Comparison of ENCODE assay signal across 13 cellular contexts in genomic region chr13:66635526-66635925, GRCh38.
DNase-seq lines count a peak whose midpoint lies in the region; ATAC-seq, FAIRE-seq and TF ChIP-seq lines count a peak whose summit lies in the region.
"Had no signal": no experiment of that assay in that cellular context is flagged by ENCODE, and none has a peak within 500 bp of the region (broad histone marks: within the 10 kb centered on the region; RNA-seq: fewer than 3 reads in every experiment).

No MANE protein-coding gene starts in this region.

- H3K4me2 ChIP-seq in GM12878 (ENCODE audit: control insufficient read depth, insufficient read depth) = no peak overlapping the region

- no peaks in the 10 kb centered on the region for H3K4me1 Mint-ChIP-seq in activated T-helper 2 cell treated with anti-CD3 and anti-CD28 coated beads, Interferon-gamma antibody, Interleukin-2, Interleukin-4, amounts not matched to agents 10 μg/mL and 5 μg/mL and 100 μg/mL, durations not matched to agents 14 hours and 24 hours and 36 hours (ENCODE audit: low read depth)
- H3K4me1 Mint-ChIP-seq: CD14-positive monocyte had no signal

- H3K36me3 ChIP-seq in GM12878 (ENCODE audit: control insufficient read depth in 2 of 2, insufficient read depth in 2 of 2, low read length in 1 of 2) = no peaks in the 10 kb centered on the region
- no peaks in the 10 kb centered on the region for H3K36me3 ChIP-seq in kidney epithelial cell (ENCODE audit: control insufficient read depth, insufficient read depth, low read length)
- H3K36me3 ChIP-seq in gastrocnemius medialis = no peaks in the 10 kb centered on the region
- no peaks in the 10 kb centered on the region for H3K36me3 ChIP-seq in heart right ventricle
- H3K36me3 ChIP-seq: ascending aorta had no signal

- TF ChIP-seq EP300 in GM12878 (IDR thresholded peaks at IDR 0.05; ENCODE audit: borderline replicate concordance in 1 of 2, control insufficient read depth in 1 of 2, low read depth in 2 of 2, low read length in 2 of 2) = no peak

- POLR2A ChIA-PET in GM12878 (lab: Charles Lee) = no interaction called here

- no peaks in the 10 kb centered on the region for H3K27me3 Mint-ChIP-seq in activated T-helper 2 cell treated with anti-CD3 and anti-CD28 coated beads, Interferon-gamma antibody, Interleukin-2, Interleukin-4, amounts not matched to agents 10 μg/mL and 5 μg/mL and 100 μg/mL, durations not matched to agents 14 hours and 24 hours and 36 hours (ENCODE audit: low read depth)

- no peaks in the 10 kb centered on the region for H3K27me3 ChIP-seq in GM12878 (replicated peaks in 1 of 2; ENCODE audit: control insufficient read depth in 2 of 2, insufficient read depth in 2 of 2, low read length in 1 of 2)
- no peaks in the 10 kb centered on the region for H3K27me3 ChIP-seq in kidney epithelial cell (ENCODE audit: control insufficient read depth, insufficient read depth, low read length)
- H3K27me3 ChIP-seq in gastrocnemius medialis = no peaks in the 10 kb centered on the region
- H3K27me3 ChIP-seq in heart right ventricle = no peaks in the 10 kb centered on the region
- H3K27me3 ChIP-seq: ascending aorta had no signal

- intact Hi-C loops in GM12878 (cut with micrococcal nuclease; ENCODE audit: unreplicated experiment) = no loop called here
- intact Hi-C loops in gastrocnemius medialis (cut with DNase I; ENCODE audit: low total_unique reads) = no loop called here
- intact Hi-C loops in heart right ventricle (cut with DNase I) = no loop called here
- intact Hi-C loops in activated T-helper 2 cell treated with anti-CD3 and anti-CD28 coated beads, Interferon-gamma antibody, Interleukin-2, Interleukin-4, amounts not matched to agents 10 μg/mL and 5 μg/mL and 100 μg/mL, durations not matched to agents 14 hours and 24 hours and 36 hours (cut with micrococcal nuclease) = no loop called here

- H3K36me3 Mint-ChIP-seq in activated T-helper 2 cell treated with anti-CD3 and anti-CD28 coated beads, Interferon-gamma antibody, Interleukin-2, Interleukin-4, amounts not matched to agents 10 μg/mL and 5 μg/mL and 100 μg/mL, durations not matched to agents 14 hours and 24 hours and 36 hours (ENCODE audit: low read depth) = no peaks in the 10 kb centered on the region
- H3K36me3 Mint-ChIP-seq: CD14-positive monocyte had no signal

- H4K20me1 ChIP-seq in GM12878 (ENCODE audit: control insufficient read depth, insufficient read depth) = no peaks in the 10 kb centered on the region

- TF ChIP-seq CTCF in AG10803 (conservative IDR thresholded peaks at IDR 0.05; ENCODE audit: low read length) = no peak
- TF ChIP-seq CTCF in GM12878 (IDR thresholded peaks at IDR 0.05 in 2 of 3, conservative IDR thresholded peaks at IDR 0.05 in 1 of 3; ENCODE audit: control insufficient read depth in 2 of 3, extremely low read depth in 1 of 3, insufficient read depth in 1 of 3, low read depth in 3 of 3, low read length in 3 of 3) = no peak
- TF ChIP-seq CTCF in kidney epithelial cell (IDR thresholded peaks at IDR 0.05; ENCODE audit: insufficient read depth, low read length, poor library complexity, severe bottlenecking) = no peak
- no peak for TF ChIP-seq CTCF in gastrocnemius medialis (IDR thresholded peaks at IDR 0.05 in 4 of 5, conservative IDR thresholded peaks at IDR 0.05 in 1 of 5)
- TF ChIP-seq CTCF in heart right ventricle (IDR thresholded peaks at IDR 0.05) = no peak

- peak; percentile 46; the same call in 2 of the 3 replicates for ATAC-seq in GM12878
- no peak for ATAC-seq in gastrocnemius medialis
- ATAC-seq in heart right ventricle = no peak

- BruUV-seq in GM12878 (replicated peaks; lab: Mats Ljungman, UMichigan) = no TSS peak

- SMC1A ChIA-PET in GM12878 (lab: Charles Lee; ENCODE audit: uncharacterized antibody, unreplicated experiment) = interaction anchor here (0.8 kb wide), 1 partner anchor 19 kb away, joined by 3 read pairs; no protein-coding TSS in a partner anchor

- in situ Hi-C loops in GM12878 (cut with MboI) (no loop called here), gastrocnemius medialis (cut with MboI; ENCODE audit: low sequenced_read_pairs in 4 of 4) (no loop called here)

- TF ChIP-seq RAD21 in GM12878 (IDR thresholded peaks at IDR 0.05; ENCODE audit: insufficient read depth, low read depth, low read length) = no peak

- WGBS in GM12878 (ENCODE audit: insufficient coverage, insufficient replicate concordance, low lambda C conversion rate, missing lambda C conversion rate) = 0% methylated on average over 1 of the region's 1 CpG
- 82 to 89% methylated on average over 1 of the region's 1 CpG for WGBS in heart right ventricle, 2 donors

- H3K4me3 Mint-ChIP-seq in activated T-helper 2 cell treated with anti-CD3 and anti-CD28 coated beads, Interferon-gamma antibody, Interleukin-2, Interleukin-4, amounts not matched to agents 10 μg/mL and 5 μg/mL and 100 μg/mL, durations not matched to agents 14 hours and 24 hours and 36 hours (ENCODE audit: low read depth) = no peak overlapping the region
- H3K4me3 Mint-ChIP-seq: CD14-positive monocyte had no signal

- H3K4me3 ChIP-seq in AG10803 (ENCODE audit: low read length) = no peak overlapping the region
- no peak overlapping the region for H3K4me3 ChIP-seq in GM12878
- no peak overlapping the region for H3K4me3 ChIP-seq in kidney epithelial cell (ENCODE audit: low read depth, low read length)
- H3K4me3 ChIP-seq in gastrocnemius medialis = no peak overlapping the region
- H3K4me3 ChIP-seq in heart right ventricle = no peak overlapping the region
- H3K4me3 ChIP-seq: ascending aorta had no signal

- RAD21 ChIA-PET in GM12878 (lab: Charles Lee; ENCODE audit: unreplicated experiment) = no interaction called here

- no peak overlapping the region for H3K27ac Mint-ChIP-seq in activated T-helper 2 cell treated with anti-CD3 and anti-CD28 coated beads, Interferon-gamma antibody, Interleukin-2, Interleukin-4, amounts not matched to agents 10 μg/mL and 5 μg/mL and 100 μg/mL, durations not matched to agents 14 hours and 24 hours and 36 hours
- H3K27ac Mint-ChIP-seq: CD14-positive monocyte had no signal

- TF ChIP-seq POLR2A in GM12878 (IDR thresholded peaks at IDR 0.05; ENCODE audit: low read depth, low read length) (no peak), gastrocnemius medialis (IDR thresholded peaks at IDR 0.05) (no peak)

- no peaks in the 10 kb centered on the region for H3K4me1 ChIP-seq in GM12878 (ENCODE audit: control insufficient read depth, insufficient read depth, low read length)
- peaks cover 0 to 4% of the 10 kb centered on the region in 2 donors for H3K4me1 ChIP-seq in gastrocnemius medialis
- no peaks in the 10 kb centered on the region for H3K4me1 ChIP-seq in heart right ventricle
- H3K4me1 ChIP-seq: ascending aorta had no signal

- DNase-seq in AG10803 (ENCODE audit: low read depth) (peak; percentile 79), HPDE6-E6E7 (ENCODE audit: extremely low spot score) (peak; percentile 53), GM12878 (ENCODE audit: low read depth, low spot score) (no peak), kidney epithelial cell (ENCODE audit: low read depth) (peak; percentile 96), gastrocnemius medialis (no peak), OCI-M2 (lab: John Stamatoyannopoulos, UW; ENCODE audit: unreplicated experiment) (no peak), heart right ventricle (no peak)
- no peak for DNase-seq in activated T-helper 2 cell treated with anti-CD3 and anti-CD28 coated beads, Interferon-gamma antibody, Interleukin-2, Interleukin-4, amounts not matched to agents 10 μg/mL and 5 μg/mL and 100 μg/mL, durations not matched to agents 14 hours and 24 hours and 36 hours (ENCODE audit: low spot score)
- DNase-seq: activated CD8-positive, alpha-beta memory T cell treated with anti-CD3 and anti-CD28 coated beads, Interleukin-2, amount 50 U/mL, for 4 hours; NCI-H1436 treated with DMSO at 0.1 percent for 48 hours; T-helper 9 cell had no signal

- no peak for FAIRE-seq in GM12878 (lab: Jason Lieb, UNC)

- CTCF ChIA-PET in GM12878 (lab: Yijun Ruan, JAX) = interaction anchor here (1.2 kb wide), 1 partner anchor 24 kb away, joined by 3 read pairs; no protein-coding TSS in a partner anchor

- H3K27ac ChIP-seq in GM12878 (ENCODE audit: control insufficient read depth, insufficient read depth) = no peak overlapping the region
- H3K27ac ChIP-seq in gastrocnemius medialis = no peak overlapping the region
- no peak overlapping the region for H3K27ac ChIP-seq in heart right ventricle
- H3K27ac ChIP-seq: ascending aorta had no signal

- H3K9me3 ChIP-seq in GM12878 (replicated peaks; ENCODE audit: control insufficient read depth, insufficient read depth, low read length) (no peaks in the 10 kb centered on the region), gastrocnemius medialis (no peaks in the 10 kb centered on the region), heart right ventricle (no peaks in the 10 kb centered on the region)
- H3K9me3 ChIP-seq: ascending aorta had no signal

- no peak overlapping the region for H2AFZ ChIP-seq in GM12878 (ENCODE audit: control insufficient read depth, low read depth, low read length)

- no peaks in the 10 kb centered on the region for H3K9me3 Mint-ChIP-seq in activated T-helper 2 cell treated with anti-CD3 and anti-CD28 coated beads, Interferon-gamma antibody, Interleukin-2, Interleukin-4, amounts not matched to agents 10 μg/mL and 5 μg/mL and 100 μg/mL, durations not matched to agents 14 hours and 24 hours and 36 hours

- H3K79me2 ChIP-seq in GM12878 (ENCODE audit: control insufficient read depth, insufficient read depth, low read length) = no peaks in the 10 kb centered on the region

- H3K9ac ChIP-seq in GM12878 (ENCODE audit: control insufficient read depth, insufficient read depth, low read length) = no peak overlapping the region

TF ChIP-seq in GM12878, 131 proteins besides CTCF, POLR2A, EP300 and RAD21:
- TF ChIP-seq, protein P1, sequence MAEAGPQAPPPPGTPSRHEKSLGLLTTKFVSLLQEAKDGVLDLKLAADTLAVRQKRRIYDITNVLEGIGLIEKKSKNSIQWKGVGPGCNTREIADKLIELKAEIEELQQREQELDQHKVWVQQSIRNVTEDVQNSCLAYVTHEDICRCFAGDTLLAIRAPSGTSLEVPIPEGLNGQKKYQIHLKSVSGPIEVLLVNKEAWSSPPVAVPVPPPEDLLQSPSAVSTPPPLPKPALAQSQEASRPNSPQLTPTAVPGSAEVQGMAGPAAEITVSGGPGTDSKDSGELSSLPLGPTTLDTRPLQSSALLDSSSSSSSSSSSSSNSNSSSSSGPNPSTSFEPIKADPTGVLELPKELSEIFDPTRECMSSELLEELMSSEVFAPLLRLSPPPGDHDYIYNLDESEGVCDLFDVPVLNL (IDR thresholded peaks at IDR 0.05; ENCODE audit: low read depth, low read length) = no peak
- TF ChIP-seq SIN3A (IDR thresholded peaks at IDR 0.05; ENCODE audit: low read depth, low read length) (no peak), CHD1 (IDR thresholded peaks at IDR 0.05; ENCODE audit: low read depth, low read length) (no peak), SMC3 (IDR thresholded peaks at IDR 0.05; ENCODE audit: borderline replicate concordance, low read length) (no peak), IKZF2 (IDR thresholded peaks at IDR 0.05) (no peak), POLR2AphosphoS5 (IDR thresholded peaks at IDR 0.05; ENCODE audit: low read length) (no peak), SUPT20H (IDR thresholded peaks at IDR 0.05; ENCODE audit: borderline replicate concordance, control insufficient read depth, low read depth, low read length) (no peak)

Comparison
In these comparisons a context has a peak if more than half of its experiments do, and no peak if none do; other contexts are left out.
1. DNase-seq: peak in AG10803 (single experiment), HPDE6-E6E7 (single experiment) and kidney epithelial cell (single experiment); none in GM12878 (single experiment), gastrocnemius medialis (0 of 2), OCI-M2 (single experiment), heart right ventricle (0 of 2) and activated T-helper 2 cell treated with anti-CD3 and anti-CD28 coated beads, Interferon-gamma antibody, Interleukin-2, Interleukin-4, amounts not matched to agents 10 μg/mL and 5 μg/mL and 100 μg/mL, durations not matched to agents 14 hours and 24 hours and 36 hours (single experiment).